7 cellular contexts compared by ENCODE assay signal in genomic region chr17:56834380-56835258, GRCh38.
A peak's percentile ranks its signal among the peaks of the same experiment; 100 is the strongest.
DNase-seq lines count a peak whose midpoint lies in the region; ATAC-seq lines count a peak whose summit lies in the region.

No MANE protein-coding gene starts in this region.

- H3K9me3 Mint-ChIP-seq in effector memory CD8-positive, alpha-beta T cell: no peaks in the 10 kb centered on the region

- peaks cover 33 to 56% of the 10 kb centered on the region in 2 donors for H3K4me1 Mint-ChIP-seq in effector memory CD8-positive, alpha-beta T cell (ENCODE audit: low read depth in 2 of 2)

- ATAC-seq in GM18511 (IDR thresholded peaks at IDR 0.05; ENCODE audit: unreplicated experiment): peak; percentile 40
- ATAC-seq in HG02938 (IDR thresholded peaks at IDR 0.05; ENCODE audit: unreplicated experiment): peak; percentile 18
- ATAC-seq in effector memory CD8-positive, alpha-beta T cell (replicated peaks): peak; percentile 43

- H3K9me3 ChIP-seq in mucosa of rectum (ENCODE audit: control insufficient read depth in 2 of 2, low read length in 2 of 2): no peaks in the 10 kb centered on the region

- peaks cover 17% of the 10 kb centered on the region for H3K36me3 Mint-ChIP-seq in effector memory CD8-positive, alpha-beta T cell (ENCODE audit: insufficient read depth)

- H3K9ac ChIP-seq in mucosa of rectum (ENCODE audit: low read depth in 1 of 2, low read length in 2 of 2): peak overlapping the region; percentile 63 to 74

- peak overlapping the region; percentile 64 to 92 for H3K27ac Mint-ChIP-seq in effector memory CD8-positive, alpha-beta T cell

- H3K36me3 ChIP-seq in mucosa of rectum (ENCODE audit: control insufficient read depth in 2 of 2, insufficient read depth in 2 of 2, low read length in 2 of 2): no peaks in the 10 kb centered on the region

- DNase-seq in NCI-H2227 treated with DMSO at 0.1 percent for 48 hours (lab: John Stamatoyannopoulos, UW): peak; percentile 51
- DNase-seq in activated CD8-positive, alpha-beta memory T cell treated with anti-CD3 and anti-CD28 coated beads for 1 hour (ENCODE audit: extremely low read depth in 1 of 2, low read depth in 1 of 2): peak; percentile 37 to 53
- peak; percentile 59 to 64 (median 63) for DNase-seq in effector memory CD8-positive, alpha-beta T cell
- DNase-seq in stimulated activated CD8-positive, alpha-beta memory T cell treated with anti-CD3 and anti-CD28 coated beads, Interleukin-4, amount 100 ng/mL, for 4 hours (ENCODE audit: low read depth in 2 of 2, low spot score in 1 of 2): peak; percentile 15 to 53

- H3K4me3 ChIP-seq in mucosa of rectum (ENCODE audit: low read length in 2 of 2): peak overlapping the region; percentile 79 to 86

- H3K4me1 ChIP-seq in mucosa of rectum (ENCODE audit: control insufficient read depth in 2 of 2, insufficient read depth in 2 of 2, low read length in 2 of 2): peaks cover 19 to 20% of the 10 kb centered on the region in 2 donors

- peak overlapping the region; percentile 82 to 83 for H3K27ac ChIP-seq in mucosa of rectum (ENCODE audit: low read depth in 2 of 2, low read length in 2 of 2)

- no peaks in the 10 kb centered on the region for H3K27me3 ChIP-seq in mucosa of rectum (ENCODE audit: control insufficient read depth in 2 of 2, insufficient read depth in 2 of 2, low read length in 2 of 2)

- H3K27me3 Mint-ChIP-seq in effector memory CD8-positive, alpha-beta T cell: no peaks in the 10 kb centered on the region

- H3K4me3 Mint-ChIP-seq in effector memory CD8-positive, alpha-beta T cell: peak overlapping the region; percentile 93

Comparison
In these comparisons a context has a peak if more than half of its experiments do, and no peak if none do; other contexts are left out.
1. Peak in every context shown above with its lines: DNase-seq, ATAC-seq, H3K4me3 ChIP-seq and H3K27ac ChIP-seq.